ENCODE assay signal across 21 cellular contexts in genomic region chr3:113773381-113773780, GRCh38. TPM values are rescaled to one million over a fixed set of nuclear protein-coding genes. Genes with fewer than 3 reads are reported as not detected.
A peak's percentile ranks its signal among the peaks of the same experiment; 100 is the strongest.
DNase-seq lines count a peak whose midpoint lies in the region; ATAC-seq and TF ChIP-seq lines count a peak whose summit lies in the region.
"Had no signal": no experiment of that assay in that cellular context is flagged by ENCODE, and none has a peak within 500 bp of the region (broad histone marks: within the 10 kb centered on the region; RNA-seq: fewer than 3 reads in every experiment).

No MANE protein-coding gene starts in this region.

- H3K4me2 ChIP-seq in smooth muscle cell (peak overlapping the region; percentile 37), mammary epithelial cell (ENCODE audit: insufficient read depth, low read depth, low read length) (no peak overlapping the region)

- H3K36me3 ChIP-seq in smooth muscle cell (ENCODE audit: low read depth) (no peaks in the 10 kb centered on the region), mammary epithelial cell (ENCODE audit: insufficient read depth, low read length) (no peaks in the 10 kb centered on the region)
- no peaks in the 10 kb centered on the region for H3K36me3 ChIP-seq in CD8-positive, alpha-beta memory T cell (ENCODE audit: insufficient read depth, low read length)
- H3K36me3 ChIP-seq: adrenal gland, SJCRH30 had no signal

- H4K20me1 ChIP-seq in smooth muscle cell (ENCODE audit: low read depth), result no peaks in the 10 kb centered on the region
- H4K20me1 ChIP-seq in mammary epithelial cell (ENCODE audit: insufficient read depth, low read length), result no peaks in the 10 kb centered on the region

- H3K9me3 ChIP-seq in smooth muscle cell (replicated peaks; ENCODE audit: low read depth) (no peaks in the 10 kb centered on the region), mammary epithelial cell (replicated peaks; ENCODE audit: insufficient read depth, low read length) (no peaks in the 10 kb centered on the region)
- H3K9me3 ChIP-seq in CD8-positive, alpha-beta memory T cell (ENCODE audit: low read length), result no peaks in the 10 kb centered on the region
- H3K9me3 ChIP-seq: adrenal gland, SJCRH30 had no signal

- no TSS peak for BruUV-seq in mammary epithelial cell (replicated peaks; lab: Mats Ljungman, UMichigan)

- H3K27me3 ChIP-seq in smooth muscle cell (ENCODE audit: low read depth) (no peaks in the 10 kb centered on the region), mammary epithelial cell (ENCODE audit: insufficient read depth, low read length) (no peaks in the 10 kb centered on the region)
- no peaks in the 10 kb centered on the region for H3K27me3 ChIP-seq in CD8-positive, alpha-beta memory T cell (ENCODE audit: insufficient read depth, low read length, poor library complexity, severe bottlenecking)
- H3K27me3 ChIP-seq: adrenal gland, SJCRH30 had no signal

- ATAC-seq in GM18873 (IDR thresholded peaks at IDR 0.05; ENCODE audit: low FRiP score, unreplicated experiment), result no peak
- ATAC-seq: K562 had no signal

- H3K9me3 Mint-ChIP-seq in CD8-positive, alpha-beta memory T cell, result no peaks in the 10 kb centered on the region
- H3K9me3 Mint-ChIP-seq: CD4-positive, alpha-beta T cell; nephron progenitor cell had no signal

- peaks cover 0 to 6% (median 3%) of the 10 kb centered on the region in 3 donors for H3K36me3 Mint-ChIP-seq in CD8-positive, alpha-beta memory T cell

- intact Hi-C loops in mammary epithelial cell (cut with micrococcal nuclease), result no loop called here

- DNase-seq in ELR (ENCODE audit: low read depth) (peak; percentile 53), fibroblast of the aortic adventitia (ENCODE audit: low read depth) (peak; percentile 71), smooth muscle cell (lab: John Stamatoyannopoulos, UW; ENCODE audit: unreplicated experiment) (no peak), mammary epithelial cell (no peak)
- no peak for DNase-seq in CD8-positive, alpha-beta memory T cell
- DNase-seq: activated CD4-positive, alpha-beta T cell treated with anti-CD3 and anti-CD28 coated beads for 1 hour; adrenal gland; CD4-positive, alpha-beta T cell; head of caudate nucleus; kidney; NCI-H1048; NCI-H2081; NCI-H526; nephron progenitor cell; SJCRH30; stimulated activated naive CD4-positive, alpha-beta T cell; trophoblast cell had no signal

- TF ChIP-seq CTCF in WI38 (IDR thresholded peaks at IDR 0.05; ENCODE audit: low read depth, low read length) (no peak), fibroblast of the aortic adventitia (IDR thresholded peaks at IDR 0.05; ENCODE audit: insufficient read depth, low read length) (no peak), smooth muscle cell (IDR thresholded peaks at IDR 0.05; ENCODE audit: borderline replicate concordance, insufficient read depth, poor library complexity, severe bottlenecking) (no peak), mammary epithelial cell (conservative IDR thresholded peaks at IDR 0.05 in 1 of 2, IDR thresholded peaks at IDR 0.05 in 1 of 2; ENCODE audit: extremely low read depth in 1 of 2, insufficient read depth in 1 of 2, low read depth in 1 of 2, low read length in 2 of 2) (no peak)

- in situ Hi-C loops in mammary epithelial cell (cut with MboI; ENCODE audit: low sequenced_read_pairs in 2 of 2), result no loop called here

- H3K27ac Mint-ChIP-seq in CD8-positive, alpha-beta memory T cell, result no peak overlapping the region
- H3K27ac Mint-ChIP-seq: CD4-positive, alpha-beta T cell; nephron progenitor cell had no signal

- dilution Hi-C loops in mammary epithelial cell (cut with HindIII; ENCODE audit: low sequenced_read_pairs), result no loop called here

- CTCF ChIA-PET in mammary epithelial cell (lab: Charles Lee; ENCODE audit: low non-redundant PET), result no interaction called here
- CTCF ChIA-PET in CD8-positive, alpha-beta memory T cell (lab: Charles Lee), result no interaction called here

- no peaks in the 10 kb centered on the region for H3K27me3 Mint-ChIP-seq in CD8-positive, alpha-beta memory T cell
- H3K27me3 Mint-ChIP-seq: CD4-positive, alpha-beta T cell had no signal

- no peak overlapping the region for H2AFZ ChIP-seq in smooth muscle cell (ENCODE audit: low read depth)
- H2AFZ ChIP-seq in mammary epithelial cell (ENCODE audit: low read depth, low read length), result no peak overlapping the region

- 47% methylated on average over 3 of the region's 3 CpGs for WGBS in smooth muscle cell (ENCODE audit: low lambda C conversion rate)
- WGBS in mammary epithelial cell (ENCODE audit: low coverage, missing lambda C conversion rate), result 90% methylated on average over 3 of the region's 3 CpGs

- H3K27ac ChIP-seq in smooth muscle cell (ENCODE audit: low read depth) (peak overlapping the region; percentile 60), mammary epithelial cell (ENCODE audit: insufficient read depth, low read depth, low read length) (no peak overlapping the region)
- H3K27ac ChIP-seq in CD8-positive, alpha-beta memory T cell (ENCODE audit: low read depth, low read length), result no peak overlapping the region
- H3K27ac ChIP-seq: adrenal gland, HL-60, SJCRH30 had no signal

- H3K4me3 ChIP-seq in WI38 (ENCODE audit: low read depth, low read length) (peak overlapping the region; percentile 17; the same call in 1 of the 2 replicates), fibroblast of the aortic adventitia (ENCODE audit: low read depth, low read length) (no peak overlapping the region), smooth muscle cell (no peak overlapping the region), mammary epithelial cell (replicated peaks in 1 of 3; ENCODE audit: insufficient read depth in 1 of 3, low read depth in 2 of 3, low read length in 3 of 3) (no peak overlapping the region)
- no peak overlapping the region for H3K4me3 ChIP-seq in CD8-positive, alpha-beta memory T cell (ENCODE audit: low read length)
- H3K4me3 ChIP-seq: adrenal gland, K562, SJCRH30 had no signal

- POLR2A ChIA-PET in CD8-positive, alpha-beta memory T cell (lab: Charles Lee), result no interaction called here

- peaks cover 14 to 24% (median 15%) of the 10 kb centered on the region in 3 donors for H3K4me1 Mint-ChIP-seq in CD8-positive, alpha-beta memory T cell

- H3K79me2 ChIP-seq in smooth muscle cell (ENCODE audit: low read depth), result peaks cover 24% of the 10 kb centered on the region
- peaks cover 26% of the 10 kb centered on the region for H3K79me2 ChIP-seq in mammary epithelial cell (ENCODE audit: insufficient read depth, low read length)

- no peaks in the 10 kb centered on the region for H3F3A ChIP-seq in smooth muscle cell (ENCODE audit: low read depth)

- H3K4me1 ChIP-seq in smooth muscle cell (ENCODE audit: low read depth) (no peaks in the 10 kb centered on the region), mammary epithelial cell (ENCODE audit: insufficient read depth, low read length) (peaks cover 13% of the 10 kb centered on the region)
- H3K4me1 ChIP-seq in CD8-positive, alpha-beta memory T cell (ENCODE audit: insufficient read depth, low read length), result no peaks in the 10 kb centered on the region
- H3K4me1 ChIP-seq: SJCRH30 had no signal

- H3K9ac ChIP-seq in smooth muscle cell (ENCODE audit: low read depth) (no peak overlapping the region), mammary epithelial cell (ENCODE audit: insufficient read depth, low read length) (no peak overlapping the region)

- no peak overlapping the region for H3K4me3 Mint-ChIP-seq in CD8-positive, alpha-beta memory T cell
- H3K4me3 Mint-ChIP-seq: CD4-positive, alpha-beta T cell; nephron progenitor cell had no signal

RNA-seq across cellular contexts. Expression of gene ATP6V1A, which starts 26.5 kb away (rescaled TPM):
- total RNA-seq in fibroblast of the aortic adventitia (ENCODE audit: low replicate concordance), result 63.5 and 81.0 TPM in 2 replicates
- total RNA-seq in smooth muscle cell, result 41.7 and 60.7 TPM in 2 replicates
- 38.7 and 41.6 TPM in 2 replicates for polyA plus RNA-seq in smooth muscle cell
- total RNA-seq in mammary epithelial cell, result 100 to 1,000 TPM in 1 of 2 donors, 10 to 100 TPM in 1; 70.6 to 170 TPM
- polyA plus RNA-seq in mammary epithelial cell, result 32.6 TPM
- polyA minus RNA-seq in mammary epithelial cell, result 125 TPM
- total RNA-seq in CD8-positive, alpha-beta memory T cell, result 10 to 100 TPM; 45.4 to 48.0 TPM
- 34.0 TPM for polyA plus RNA-seq in CD8-positive, alpha-beta memory T cell

RNA-seq across cellular contexts. Expression of gene NAA50, which starts 27.3 kb away (rescaled TPM):
- total RNA-seq in fibroblast of the aortic adventitia (ENCODE audit: low replicate concordance) (142 and 242 TPM in 2 replicates), smooth muscle cell (82.0 and 97.8 TPM in 2 replicates), mammary epithelial cell (100 to 1,000 TPM; 201 to 257 TPM)
- polyA plus RNA-seq in smooth muscle cell (50.3 and 52.8 TPM in 2 replicates), mammary epithelial cell (122 TPM)
- polyA minus RNA-seq in mammary epithelial cell, result 51.7 TPM
- total RNA-seq in CD8-positive, alpha-beta memory T cell, result 100 to 1,000 TPM; 194 to 199 TPM
- 77.7 TPM for polyA plus RNA-seq in CD8-positive, alpha-beta memory T cell

Comparison
In these comparisons a context has a peak if more than half of its experiments do, and no peak if none do; other contexts are left out.
1. DNase-seq: peak in ELR (single experiment) and fibroblast of the aortic adventitia (single experiment); none in smooth muscle cell (single experiment), mammary epithelial cell (single experiment) and CD8-positive, alpha-beta memory T cell (0 of 5).